ENCODE assay signal across 8 cellular contexts in the genomic region with DNA sequence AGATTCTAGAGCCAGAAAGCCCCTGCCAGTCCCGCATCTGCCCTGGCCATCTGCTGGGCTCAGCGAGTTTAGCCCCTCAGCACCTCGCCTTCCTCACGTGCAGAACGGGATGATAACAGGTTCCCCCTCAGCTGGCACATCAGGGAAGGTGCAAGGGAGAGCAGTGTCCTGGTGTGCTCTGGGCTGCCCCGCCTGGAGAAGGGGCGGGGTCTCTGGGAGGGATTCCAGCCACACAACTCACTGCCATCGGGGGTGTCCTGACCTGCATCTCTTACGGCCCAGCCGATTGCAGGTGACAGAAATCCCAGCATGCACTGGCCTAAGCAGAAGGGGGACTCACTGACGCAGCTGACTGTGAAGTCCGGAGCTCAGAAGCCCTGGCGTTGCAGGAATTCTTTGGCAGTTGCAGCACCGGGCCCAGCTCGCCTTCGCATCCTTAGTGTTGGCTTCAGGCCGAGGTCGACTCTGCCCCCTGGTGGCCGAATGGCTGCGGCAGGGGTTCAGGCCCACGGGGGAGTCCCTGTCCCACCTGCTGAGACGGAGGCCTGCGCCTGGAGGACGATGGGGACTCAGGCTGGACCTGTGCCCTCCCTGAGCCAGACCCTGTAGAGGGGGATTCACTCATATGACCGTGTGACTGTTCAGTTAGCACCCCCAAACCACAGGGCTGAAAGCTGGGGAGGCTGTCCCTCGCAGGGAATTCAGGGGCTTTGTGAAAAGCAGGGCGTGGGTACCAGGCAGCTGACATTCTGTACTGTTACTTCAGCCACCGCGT.
DNase-seq lines count a peak whose midpoint lies in the region; ATAC-seq, FAIRE-seq and TF ChIP-seq lines count a peak whose summit lies in the region.

No MANE protein-coding gene starts in this region.

- H3K27ac ChIP-seq in liver (ENCODE audit: low read depth in 1 of 2, low read length in 2 of 2): no peak overlapping the region

- H3K27me3 Mint-ChIP-seq in chondrocyte (ENCODE audit: low read depth): peaks cover 10% of the 10 kb centered on the region

- H3K4me3 ChIP-seq in BE2C (ENCODE audit: low read depth, low read length) (peak overlapping the region; percentile 23; the same call in 1 of the 2 replicates), liver (ENCODE audit: low read depth in 1 of 3, low read length in 3 of 3) (no peak overlapping the region)

- TF ChIP-seq RAD21 in liver (IDR thresholded peaks at IDR 0.05): peak in 1 of 2 donors; percentile 55

- H3K27me3 ChIP-seq in BE2C: no peaks in the 10 kb centered on the region
- no peaks in the 10 kb centered on the region for H3K27me3 ChIP-seq in liver (ENCODE audit: control insufficient read depth in 4 of 4, insufficient read depth in 4 of 4, low read length in 3 of 4)

- 45% methylated on average over 29 of the region's 29 CpGs for WGBS in liver

- H3K4me3 Mint-ChIP-seq in chondrocyte (ENCODE audit: unreplicated experiment): no peak overlapping the region

- DNase-seq in BE2C (peak; percentile 88), chondrocyte (ENCODE audit: low spot score) (no peak), RCC 7860 (ENCODE audit: low spot score) (no peak)
- DNase-seq in activated CD4-positive, CD25-positive, alpha-beta regulatory T cell treated with anti-CD3 and anti-CD28 coated beads, Interleukin-2, amount 50 U/mL, for 72 hours: peak; percentile 79
- peak; percentile 50 to 73 (median 70) for DNase-seq in stimulated activated CD4-positive, alpha-beta T cell treated with anti-CD3 and anti-CD28 coated beads, TNF-alpha, amount 100 ng/mL, for 48 hours (ENCODE audit: low read depth in 3 of 3)

- H3K36me3 Mint-ChIP-seq in chondrocyte (ENCODE audit: low read depth): no peaks in the 10 kb centered on the region

- H3K36me3 ChIP-seq in BE2C (no peaks in the 10 kb centered on the region), liver (ENCODE audit: control insufficient read depth in 4 of 4, insufficient read depth in 3 of 4, low read depth in 1 of 4, low read length in 3 of 4) (no peaks in the 10 kb centered on the region)

- H3K4me1 ChIP-seq in BE2C: peaks cover 3% of the 10 kb centered on the region; the same call in 1 of the 2 replicates
- no peaks in the 10 kb centered on the region for H3K4me1 ChIP-seq in liver (ENCODE audit: control insufficient read depth in 4 of 4, insufficient read depth in 4 of 4, low read length in 3 of 4)

- H3K9me3 Mint-ChIP-seq in chondrocyte (ENCODE audit: low read depth): no peaks in the 10 kb centered on the region

- no peak for FAIRE-seq in RCC 7860 (lab: Jason Lieb, UNC)

- peak; percentile 59 for ATAC-seq in GM18909 (IDR thresholded peaks at IDR 0.05; ENCODE audit: poor library complexity, unreplicated experiment)

- peaks cover 10% of the 10 kb centered on the region for H3K4me1 Mint-ChIP-seq in chondrocyte (ENCODE audit: low read depth)

- H3K9me3 ChIP-seq in BE2C: no peaks in the 10 kb centered on the region
- H3K9me3 ChIP-seq in liver (ENCODE audit: control insufficient read depth in 4 of 4, low read length in 3 of 4): no peaks in the 10 kb centered on the region

- no peak overlapping the region for H3K27ac Mint-ChIP-seq in chondrocyte (ENCODE audit: unreplicated experiment)

- no peak overlapping the region for H3K9ac ChIP-seq in liver (ENCODE audit: low read depth in 1 of 2, low read length in 2 of 2)

- TF ChIP-seq CTCF in BE2C (IDR thresholded peaks at IDR 0.05; ENCODE audit: low read depth, low read length): peak; percentile 84
- peak; percentile 93 for TF ChIP-seq CTCF in LNCAP (IDR thresholded peaks at IDR 0.05)
- TF ChIP-seq CTCF in chondrocyte (IDR thresholded peaks at IDR 0.05): peak; percentile 88
- TF ChIP-seq CTCF in liver (IDR thresholded peaks at IDR 0.05; ENCODE audit: low read depth, low read length, missing input control): peak; percentile 50

TF ChIP-seq in liver, 16 proteins besides CTCF, POLR2A, EP300 and RAD21:
- no peak for TF ChIP-seq EGR1 (IDR thresholded peaks at IDR 0.05; ENCODE audit: low read depth in 2 of 2)
- TF ChIP-seq NR2F2 (IDR thresholded peaks at IDR 0.05): no peak
- TF ChIP-seq GABPA (IDR thresholded peaks at IDR 0.05 in 1 of 2, conservative IDR thresholded peaks at IDR 0.05 in 1 of 2): no peak
- no peak for TF ChIP-seq SP1 (IDR thresholded peaks at IDR 0.05)
- no peak for TF ChIP-seq JUND (IDR thresholded peaks at IDR 0.05)
- TF ChIP-seq, protein P1, sequence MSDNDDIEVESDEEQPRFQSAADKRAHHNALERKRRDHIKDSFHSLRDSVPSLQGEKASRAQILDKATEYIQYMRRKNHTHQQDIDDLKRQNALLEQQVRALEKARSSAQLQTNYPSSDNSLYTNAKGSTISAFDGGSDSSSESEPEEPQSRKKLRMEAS (IDR thresholded peaks at IDR 0.05): no peak
- TF ChIP-seq, protein P2, sequence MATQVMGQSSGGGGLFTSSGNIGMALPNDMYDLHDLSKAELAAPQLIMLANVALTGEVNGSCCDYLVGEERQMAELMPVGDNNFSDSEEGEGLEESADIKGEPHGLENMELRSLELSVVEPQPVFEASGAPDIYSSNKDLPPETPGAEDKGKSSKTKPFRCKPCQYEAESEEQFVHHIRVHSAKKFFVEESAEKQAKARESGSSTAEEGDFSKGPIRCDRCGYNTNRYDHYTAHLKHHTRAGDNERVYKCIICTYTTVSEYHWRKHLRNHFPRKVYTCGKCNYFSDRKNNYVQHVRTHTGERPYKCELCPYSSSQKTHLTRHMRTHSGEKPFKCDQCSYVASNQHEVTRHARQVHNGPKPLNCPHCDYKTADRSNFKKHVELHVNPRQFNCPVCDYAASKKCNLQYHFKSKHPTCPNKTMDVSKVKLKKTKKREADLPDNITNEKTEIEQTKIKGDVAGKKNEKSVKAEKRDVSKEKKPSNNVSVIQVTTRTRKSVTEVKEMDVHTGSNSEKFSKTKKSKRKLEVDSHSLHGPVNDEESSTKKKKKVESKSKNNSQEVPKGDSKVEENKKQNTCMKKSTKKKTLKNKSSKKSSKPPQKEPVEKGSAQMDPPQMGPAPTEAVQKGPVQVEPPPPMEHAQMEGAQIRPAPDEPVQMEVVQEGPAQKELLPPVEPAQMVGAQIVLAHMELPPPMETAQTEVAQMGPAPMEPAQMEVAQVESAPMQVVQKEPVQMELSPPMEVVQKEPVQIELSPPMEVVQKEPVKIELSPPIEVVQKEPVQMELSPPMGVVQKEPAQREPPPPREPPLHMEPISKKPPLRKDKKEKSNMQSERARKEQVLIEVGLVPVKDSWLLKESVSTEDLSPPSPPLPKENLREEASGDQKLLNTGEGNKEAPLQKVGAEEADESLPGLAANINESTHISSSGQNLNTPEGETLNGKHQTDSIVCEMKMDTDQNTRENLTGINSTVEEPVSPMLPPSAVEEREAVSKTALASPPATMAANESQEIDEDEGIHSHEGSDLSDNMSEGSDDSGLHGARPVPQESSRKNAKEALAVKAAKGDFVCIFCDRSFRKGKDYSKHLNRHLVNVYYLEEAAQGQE (IDR thresholded peaks at IDR 0.05): no peak
- TF ChIP-seq, protein P3, sequence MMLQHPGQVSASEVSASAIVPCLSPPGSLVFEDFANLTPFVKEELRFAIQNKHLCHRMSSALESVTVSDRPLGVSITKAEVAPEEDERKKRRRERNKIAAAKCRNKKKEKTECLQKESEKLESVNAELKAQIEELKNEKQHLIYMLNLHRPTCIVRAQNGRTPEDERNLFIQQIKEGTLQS (IDR thresholded peaks at IDR 0.05): no peak
- TF ChIP-seq, protein P4, sequence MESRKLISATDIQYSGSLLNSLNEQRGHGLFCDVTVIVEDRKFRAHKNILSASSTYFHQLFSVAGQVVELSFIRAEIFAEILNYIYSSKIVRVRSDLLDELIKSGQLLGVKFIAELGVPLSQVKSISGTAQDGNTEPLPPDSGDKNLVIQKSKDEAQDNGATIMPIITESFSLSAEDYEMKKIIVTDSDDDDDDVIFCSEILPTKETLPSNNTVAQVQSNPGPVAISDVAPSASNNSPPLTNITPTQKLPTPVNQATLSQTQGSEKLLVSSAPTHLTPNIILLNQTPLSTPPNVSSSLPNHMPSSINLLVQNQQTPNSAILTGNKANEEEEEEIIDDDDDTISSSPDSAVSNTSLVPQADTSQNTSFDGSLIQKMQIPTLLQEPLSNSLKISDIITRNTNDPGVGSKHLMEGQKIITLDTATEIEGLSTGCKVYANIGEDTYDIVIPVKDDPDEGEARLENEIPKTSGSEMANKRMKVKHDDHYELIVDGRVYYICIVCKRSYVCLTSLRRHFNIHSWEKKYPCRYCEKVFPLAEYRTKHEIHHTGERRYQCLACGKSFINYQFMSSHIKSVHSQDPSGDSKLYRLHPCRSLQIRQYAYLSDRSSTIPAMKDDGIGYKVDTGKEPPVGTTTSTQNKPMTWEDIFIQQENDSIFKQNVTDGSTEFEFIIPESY (IDR thresholded peaks at IDR 0.05): no peak
- no peak for TF ChIP-seq HNF4A (conservative IDR thresholded peaks at IDR 0.05)
- no peak for TF ChIP-seq TAF1 (conservative IDR thresholded peaks at IDR 0.05)
- no peak for TF ChIP-seq FOXA1 (IDR thresholded peaks at IDR 0.05)
- no peak for TF ChIP-seq YY1 (IDR thresholded peaks at IDR 0.05)
- TF ChIP-seq RXRA (IDR thresholded peaks at IDR 0.05): no peak

Comparison
In these comparisons a context has a peak if more than half of its experiments do, and no peak if none do; other contexts are left out.
1. DNase-seq: peak in BE2C (single experiment), activated CD4-positive, CD25-positive, alpha-beta regulatory T cell treated with anti-CD3 and anti-CD28 coated beads, Interleukin-2, amount 50 U/mL, for 72 hours (single experiment) and stimulated activated CD4-positive, alpha-beta T cell treated with anti-CD3 and anti-CD28 coated beads, TNF-alpha, amount 100 ng/mL, for 48 hours (3 of 3); none in chondrocyte (single experiment) and RCC 7860 (single experiment).
2. Peak in every context shown above with its lines, with median percentiles within 50 percentile points of each other: CTCF ChIP-seq.